In genomic region chr5:78602400-78602799, GRCh38 we compare ENCODE assay signal across 20 cellular contexts. TPM values are rescaled to one million over a fixed set of nuclear protein-coding genes. Genes with fewer than 3 reads are reported as not detected.
DNase-seq lines count a peak whose midpoint lies in the region; ATAC-seq and TF ChIP-seq lines count a peak whose summit lies in the region.
"Had no signal": no experiment of that assay in that cellular context is flagged by ENCODE, and none has a peak within 500 bp of the region (broad histone marks: within the 10 kb centered on the region; RNA-seq: fewer than 3 reads in every experiment).

No MANE protein-coding gene starts in this region.

- H3K27ac ChIP-seq in HEK293 (ENCODE audit: extremely low read depth, low read depth, low read length) (no peak overlapping the region), PC-3 (ENCODE audit: low read length) (peak overlapping the region; percentile 86), hepatocyte (peak overlapping the region; percentile 74)
- H3K27ac ChIP-seq: BLaER1 treated with 17β-estradiol and CSF1 and Interleukin-3, amounts not matched to agents 10 nM and 100 nM had no signal

- no peaks in the 10 kb centered on the region for H3F3A ChIP-seq in PC-3 (ENCODE audit: low read length, unreplicated experiment)

- CTCF ChIA-PET in HEK293 (lab: Yijun Ruan, JAX) = interaction anchor here (1.1 kb wide), 1 partner anchor 32 kb away, joined by 3 read pairs; no protein-coding TSS in a partner anchor
- CTCF ChIA-PET in PC-3 (lab: Charles Lee) = no interaction called here

- H3K27ac Mint-ChIP-seq in progenitor cell of endocrine pancreas = peak overlapping the region; percentile 94

- H3K4me1 ChIP-seq in HEK293 (ENCODE audit: control insufficient read depth, insufficient read depth, low read length) (peaks cover 20% of the 10 kb centered on the region), PC-3 (ENCODE audit: insufficient read depth, low read length) (peaks cover 66% of the 10 kb centered on the region), hepatocyte (ENCODE audit: insufficient read depth) (peaks cover 47% of the 10 kb centered on the region)

- peak overlapping the region; percentile 4 for H3K4me3 Mint-ChIP-seq in progenitor cell of endocrine pancreas (ENCODE audit: low read depth)

- H2AFZ ChIP-seq in PC-3 (ENCODE audit: low read length) = no peak overlapping the region
- H2AFZ ChIP-seq in hepatocyte = no peak overlapping the region
- H2AFZ ChIP-seq: GM23248 had no signal

- H3K27me3 ChIP-seq in PC-3 (ENCODE audit: low read length) (no peaks in the 10 kb centered on the region), hepatocyte (no peaks in the 10 kb centered on the region)
- H3K27me3 ChIP-seq: BLaER1 treated with 17β-estradiol and CSF1 and Interleukin-3, amounts not matched to agents 10 nM and 100 nM had no signal

- H3K9me3 Mint-ChIP-seq in progenitor cell of endocrine pancreas (ENCODE audit: low read depth) = no peaks in the 10 kb centered on the region

- POLR2A ChIA-PET in HEK293 (lab: Yijun Ruan, JAX) = interaction anchor here (0.6 kb wide), 1 partner anchor 49 kb away, joined by 3 read pairs; no protein-coding TSS in a partner anchor
- POLR2A ChIA-PET in PC-3 (lab: Charles Lee; ENCODE audit: unreplicated experiment) = no interaction called here

- peaks cover 31% of the 10 kb centered on the region for H3K4me1 Mint-ChIP-seq in progenitor cell of endocrine pancreas (ENCODE audit: low read depth)

- peaks cover 1% of the 10 kb centered on the region for H3K36me3 Mint-ChIP-seq in progenitor cell of endocrine pancreas (ENCODE audit: insufficient read depth)

- peak; percentile 20; the same call in 1 of the 2 replicates for ATAC-seq in PC-3
- ATAC-seq: HCT116, K562 had no signal

- DNase-seq in PC-3 = peak; percentile 41
- no peak for DNase-seq in hepatocyte (ENCODE audit: low spot score)
- DNase-seq in progenitor cell of endocrine pancreas (ENCODE audit: low spot score, unreplicated experiment) = no peak
- DNase-seq in activated CD4-positive, CD25-positive, alpha-beta regulatory T cell treated with anti-CD3 and anti-CD28 coated beads, Interleukin-2, amount 50 U/mL, for 72 hours = no peak
- no peak for DNase-seq in COLO829 (ENCODE audit: low spot score)
- DNase-seq in activated CD4-positive, alpha-beta T cell treated with anti-CD3 and anti-CD28 coated beads for 4 hours = no peak
- DNase-seq in activated CD4-positive, alpha-beta T cell treated with anti-CD3 and anti-CD28 coated beads, Interleukin-2, amount 50 U/mL, for 1 hour = no peak
- DNase-seq: DND-41; GDM1; NCI-H1436 treated with DMSO at 0.1 percent for 48 hours; NCI-H2081 treated with DMSO at 0.1 percent for 48 hours; NCI-H226; NCI-H526; NK-92 treated with Interleukin-12 subunit alpha and Interleukin-12 subunit beta, amount 100 ng/mL, for 24 hours; OCI-M1 had no signal

- peak overlapping the region; percentile 50; the same call in 1 of the 2 replicates for H3K9ac ChIP-seq in PC-3 (ENCODE audit: low read length)
- H3K9ac ChIP-seq: BLaER1 treated with 17β-estradiol and CSF1 and Interleukin-3, amounts not matched to agents 10 nM and 100 nM; GM23248 had no signal

- H3K27me3 Mint-ChIP-seq in progenitor cell of endocrine pancreas = no peaks in the 10 kb centered on the region

- intact Hi-C loops in PC-3 (cut with micrococcal nuclease) = no loop called here

- H3K9me3 ChIP-seq in HEK293 (ENCODE audit: control insufficient read depth, insufficient read depth, low read depth, low read length) (no peaks in the 10 kb centered on the region), PC-3 (ENCODE audit: low read length) (no peaks in the 10 kb centered on the region), hepatocyte (ENCODE audit: low read depth) (no peaks in the 10 kb centered on the region)

- H3K4me3 ChIP-seq in HEK293 (ENCODE audit: low read depth, low read length) (no peak overlapping the region), PC-3 (ENCODE audit: low read length) (no peak overlapping the region), hepatocyte (no peak overlapping the region)
- H3K4me3 ChIP-seq: BLaER1 treated with 17β-estradiol and CSF1 and Interleukin-3, amounts not matched to agents 10 nM and 100 nM; GM23248; K562 had no signal

- H3K36me3 ChIP-seq in HEK293 (ENCODE audit: control insufficient read depth in 2 of 2, insufficient read depth in 1 of 2, low read length in 2 of 2) = no peaks in the 10 kb centered on the region
- peaks cover 5% of the 10 kb centered on the region; the same call in 1 of the 2 replicates for H3K36me3 ChIP-seq in PC-3 (ENCODE audit: low read depth, low read length)
- no peaks in the 10 kb centered on the region for H3K36me3 ChIP-seq in hepatocyte (replicated peaks; ENCODE audit: insufficient read depth, low read depth)

- H3K9me2 ChIP-seq in PC-3 (replicated peaks; ENCODE audit: low read length) (no peaks in the 10 kb centered on the region), hepatocyte (replicated peaks; ENCODE audit: insufficient read depth) (no peaks in the 10 kb centered on the region)

- no TSS peak for BruUV-seq in PC-3 (replicated peaks; lab: Mats Ljungman, UMichigan)

- no peaks in the 10 kb centered on the region for H4K20me1 ChIP-seq in PC-3 (ENCODE audit: low read length)
- no peaks in the 10 kb centered on the region for H4K20me1 ChIP-seq in hepatocyte (ENCODE audit: insufficient read depth, poor library complexity, severe bottlenecking)
- H4K20me1 ChIP-seq: BLaER1 treated with 17β-estradiol and CSF1 and Interleukin-3, amounts not matched to agents 10 nM and 100 nM had no signal

- H3K4me2 ChIP-seq in PC-3 (ENCODE audit: low read length) (peak overlapping the region; percentile 23), hepatocyte (peak overlapping the region; percentile 51)

- TF ChIP-seq CTCF in HEK293 (tag by site-specific recombination; IDR thresholded peaks at IDR 0.05) (no peak), PC-3 (conservative IDR thresholded peaks at IDR 0.05; ENCODE audit: low read depth, low read length) (no peak), hepatocyte (IDR thresholded peaks at IDR 0.05; ENCODE audit: poor library complexity) (no peak), progenitor cell of endocrine pancreas (IDR thresholded peaks at IDR 0.05; ENCODE audit: unreplicated experiment) (no peak)

- H3K79me2 ChIP-seq in PC-3 (ENCODE audit: low read length) (peaks cover 43% of the 10 kb centered on the region), hepatocyte (peaks cover 62% of the 10 kb centered on the region)

- WGBS in hepatocyte (ENCODE audit: low lambda C conversion rate, missing lambda C conversion rate) = 52% methylated on average over 2 of the region's 2 CpGs

TF ChIP-seq in HEK293, 187 proteins besides CTCF, POLR2A, EP300 and RAD21:
- TF ChIP-seq ZNF561 (tag by site-specific recombination; IDR thresholded peaks at IDR 0.05; ENCODE audit: borderline replicate concordance) = no peak
- TF ChIP-seq WT1 (tag by site-specific recombination; IDR thresholded peaks at IDR 0.05) = peak; percentile 89
- 0 out of 2 replicates have a peak, but pooled peaks have one; percentile 28 for TF ChIP-seq ZNF184 (tag by site-specific recombination; IDR thresholded peaks at IDR 0.05)

RNA-seq across cellular contexts. Expression of gene LHFPL2, which starts 46.2 kb away (rescaled TPM):
- 19.4 and 21.7 TPM in 2 replicates for total RNA-seq in PC-3 (2014; rRNA removed)
- 38.0 and 39.9 TPM in 2 replicates for total RNA-seq in hepatocyte
- 10.2 and 15.6 TPM in 2 replicates for polyA plus RNA-seq in hepatocyte
- 15.0 and 18.3 TPM in 2 replicates for total RNA-seq in progenitor cell of endocrine pancreas
